ENCODE assay signal across 28 cellular contexts in genomic region chr6:147479857-147480256, GRCh38. TPM values are rescaled to one million over a fixed set of nuclear protein-coding genes. Genes with fewer than 3 reads are reported as not detected.
"Had no signal": no experiment of that assay in that cellular context is flagged by ENCODE, and none has a peak within 500 bp of the region (broad histone marks: within the 10 kb centered on the region; RNA-seq: fewer than 3 reads in every experiment).

No MANE protein-coding gene starts in this region.

- H3K9me3 ChIP-seq: ascending aorta, gastroesophageal sphincter, neutrophil, thoracic aorta had no signal

- H3K27me3 ChIP-seq: ascending aorta, brain microvascular endothelial cell, gastroesophageal sphincter, neutrophil had no signal

- DNase-seq: activated CD4-positive, alpha-beta memory T cell treated with anti-CD3 and anti-CD28 coated beads for 36 hours; activated CD4-positive, alpha-beta T cell treated with anti-CD3 and anti-CD28 coated beads, Interleukin-2, amount 10 ng/mL, durations not matched to agents 24 days and 14 days; activated CD4-positive, CD25-positive, alpha-beta regulatory T cell treated with anti-CD3 and anti-CD28 coated beads, Interleukin-2, amount 50 U/mL, for 72 hours; activated CD8-positive, alpha-beta memory T cell treated with anti-CD3 and anti-CD28 coated beads, Interleukin-2, amount 50 U/mL, for 4 hours; activated gamma-delta T cell; activated naive CD4-positive, alpha-beta T cell treated with anti-CD3 and anti-CD28 coated beads, Interleukin-2, amount 10 ng/mL, durations not matched to agents 7 days and 5 days; activated naive CD8-positive, alpha-beta T cell treated with anti-CD3 and anti-CD28 coated beads, Interleukin-2, amount 10 ng/mL, durations not matched to agents 7 days and 5 days; activated T-cell treated with anti-CD3 and anti-CD28 coated beads, Interleukin-2, amount 50 U/mL, for 1 hour; brain microvascular endothelial cell; cortex of kidney; effector memory CD8-positive, alpha-beta T cell; erythroblast; head of caudate nucleus; hippocampal formation; kidney; naive B cell; nephron progenitor cell; stimulated activated CD4-positive, alpha-beta T cell treated with anti-CD3 and anti-CD28 coated beads, Interleukin-12 subunit alpha, Interleukin-12 subunit beta, amount 100 ng/mL, for 4 hours; stimulated activated CD4-positive, alpha-beta T cell treated with anti-CD3 and anti-CD28 coated beads, Interleukin-4, amount 100 ng/mL, for 1 hour; trophoblast cell had no signal

- ATAC-seq: effector memory CD8-positive, alpha-beta T cell; gastroesophageal sphincter; sciatic nerve had no signal

- H3K27ac ChIP-seq: ascending aorta, brain microvascular endothelial cell, gastroesophageal sphincter, neutrophil, skin epidermis, thoracic aorta had no signal

- FAIRE-seq: urothelium cell line had no signal

- H3K36me3 ChIP-seq: ascending aorta, brain microvascular endothelial cell, gastroesophageal sphincter, neutrophil, thoracic aorta had no signal

- H3K4me3 ChIP-seq: ascending aorta, gastroesophageal sphincter, skin epidermis, thoracic aorta had no signal

- H3K4me1 ChIP-seq: ascending aorta, gastroesophageal sphincter had no signal

RNA-seq across cellular contexts. Expression of gene SAMD5, which starts 28.6 kb away (rescaled TPM):
- total RNA-seq: activated CD8-positive, alpha-beta memory T cell treated with anti-CD3 and anti-CD28 coated beads for 36 hours; activated naive CD8-positive, alpha-beta T cell treated with anti-CD3 and anti-CD28 coated beads, Interleukin-2, amount 10 ng/mL, durations not matched to agents 7 days and 5 days had no signal
